6 cellular contexts compared by ENCODE assay signal in genomic region chr1:109091196-109092193, GRCh38. TPM values are rescaled to one million over a fixed set of nuclear protein-coding genes. Genes with fewer than 3 reads are reported as not detected.
DNase-seq lines count a peak whose midpoint lies in the region; ATAC-seq and TF ChIP-seq lines count a peak whose summit lies in the region.

No MANE protein-coding gene starts in this region.

- H3K9me3 Mint-ChIP-seq in H9 = no peaks in the 10 kb centered on the region; a peak in 1 of 5 replicates

- H2AFZ ChIP-seq in H9 (ENCODE audit: low read length) = peak overlapping the region; percentile 84

- no peak overlapping the region for H3T11ph ChIP-seq in H9 (ENCODE audit: low read length)

- no peak for ATAC-seq in T-helper 17 cell

- H3K4me3 ChIP-seq in BJ (ENCODE audit: low read depth, low read length) = peak overlapping the region; percentile 86

- H4K20me1 ChIP-seq in H9 (ENCODE audit: control insufficient read depth, insufficient read depth, insufficient read length) = no peaks in the 10 kb centered on the region

- no peak overlapping the region for H4K5ac ChIP-seq in H9 (ENCODE audit: insufficient read length, low read depth, low read length)

- no peak overlapping the region for H2BK12ac ChIP-seq in H9 (ENCODE audit: insufficient read length, low read depth, low read length)

- H3K4me3 Mint-ChIP-seq in H9 (peak overlapping the region; percentile 91 to 92), T-helper 17 cell (peak overlapping the region; percentile 98)

- no peak overlapping the region for H2BK5ac ChIP-seq in H9 (ENCODE audit: insufficient read length, low read length)

- no peaks in the 10 kb centered on the region; the same call in 1 of the 2 replicates for H3K27me3 Mint-ChIP-seq in H9 (ENCODE audit: low read depth)
- H3K27me3 Mint-ChIP-seq in T-helper 17 cell = no peaks in the 10 kb centered on the region

- H3K23ac ChIP-seq in H9 (ENCODE audit: insufficient read length, low read depth, low read length) = no peak overlapping the region

- H3K36me3 ChIP-seq in BJ (ENCODE audit: control insufficient read depth, insufficient read depth, low read length) = no peaks in the 10 kb centered on the region

- no peak overlapping the region for H2AK5ac ChIP-seq in H9 (ENCODE audit: insufficient read length, low read length)

- 0 out of 2 replicates have a peak, but pooled peaks cover 2% of the 10 kb centered on the region for H3K79me2 ChIP-seq in H9 (ENCODE audit: insufficient read depth, low read length)

- POLR2A ChIA-PET in BJ (lab: Charles Lee) = interaction anchor here (0.6 to 1.2 kb wide), 4 partner anchors 8 to 581 kb away, joined by 3 to 5 read pairs (median 4); partner anchors contain the start of gene WDR47

- no peak overlapping the region for H2BK15ac ChIP-seq in H9 (ENCODE audit: low read depth, low read length)

- H3K18ac ChIP-seq in H9 (ENCODE audit: insufficient read length, low read depth, low read length) = no peak overlapping the region

- H2BK120ac ChIP-seq in H9 (ENCODE audit: low read depth, low read length, poor library complexity, severe bottlenecking) = no peak overlapping the region

- H3K36me3 Mint-ChIP-seq in H9 (ENCODE audit: insufficient read depth in 1 of 3, low read depth in 3 of 3) (peaks cover 0 to 17% (median 13%) of the 10 kb centered on the region in 3 experiments; a peak in 5 of 7 replicates), T-helper 17 cell (ENCODE audit: low read depth) (no peaks in the 10 kb centered on the region)

- no peak overlapping the region for H2BK20ac ChIP-seq in H9 (ENCODE audit: low read depth, low read length, poor library complexity, severe bottlenecking)

- DNase-seq in BJ (ENCODE audit: low read depth) (no peak), H9 (no peak), T-helper 17 cell (no peak), iris pigment epithelial cell (ENCODE audit: low read depth) (peak; percentile 68), AG08396 (ENCODE audit: low spot score) (no peak), UCSD-AML1 (lab: John Stamatoyannopoulos, UW; ENCODE audit: unreplicated experiment) (no peak)

- TF ChIP-seq CTCF in BJ (IDR thresholded peaks at IDR 0.05; ENCODE audit: insufficient read depth, low read depth, low read length) (no peak), H9 (conservative IDR thresholded peaks at IDR 0.05) (no peak)

- H3K27ac ChIP-seq in H9 (ENCODE audit: insufficient read length, low read depth, low read length) = peak overlapping the region; percentile 1

- no peak overlapping the region for H4K8ac ChIP-seq in H9 (replicated peaks; ENCODE audit: insufficient read length, low read depth, low read length)

- peak overlapping the region; percentile 42 for H3K4me2 ChIP-seq in H9 (ENCODE audit: insufficient read depth, insufficient read length, low read length)

- H3K79me1 ChIP-seq in H9 (ENCODE audit: insufficient read depth, low read depth, low read length, poor library complexity, severe bottlenecking) = no peaks in the 10 kb centered on the region

- H3K27me3 ChIP-seq in BJ (ENCODE audit: control insufficient read depth, insufficient read depth, low read length) = no peaks in the 10 kb centered on the region
- no peaks in the 10 kb centered on the region for H3K27me3 ChIP-seq in H9 (ENCODE audit: insufficient read depth, low read length)

- H3K9me3 ChIP-seq in H9 (ENCODE audit: control insufficient read depth, low read depth, low read length) (no peaks in the 10 kb centered on the region), T-helper 17 cell (ENCODE audit: control insufficient read depth, low read length, poor library complexity, severe bottlenecking) (no peaks in the 10 kb centered on the region)

- peak overlapping the region; percentile 82 for H3K9ac ChIP-seq in H9 (ENCODE audit: extremely low read depth, insufficient read length, low read length)

- no peaks in the 10 kb centered on the region for H3K4me1 ChIP-seq in H9 (ENCODE audit: insufficient read depth, low read length)

- H3K56ac ChIP-seq in H9 (ENCODE audit: insufficient read length, low read depth, low read length) = no peak overlapping the region

- no peak overlapping the region for H4K91ac ChIP-seq in H9 (ENCODE audit: insufficient read length, low read depth, low read length)

- WGBS in H9 (ENCODE audit: extremely low coverage, insufficient read length, low lambda C conversion rate) = no CpG with 5 or more reads among the region's 13 CpGs

- CTCF ChIA-PET in BJ (lab: Yijun Ruan, JAX) = interaction anchor here (0.9 to 2.3 kb wide), 6 partner anchors 9 to 63 kb away, joined by 3 to 13 read pairs (median 4); a partner anchor contains a TSS

- H3K4ac ChIP-seq in H9 (ENCODE audit: low read depth, low read length) = no peak overlapping the region

- H3K14ac ChIP-seq in H9 (ENCODE audit: insufficient read depth, low read length) = no peak overlapping the region

- H3K27ac Mint-ChIP-seq in H9 (peak overlapping the region; percentile 94 to 96 (median 95)), T-helper 17 cell (peak overlapping the region; percentile 98)

- H3K4me1 Mint-ChIP-seq in H9 (peaks cover 20 to 24% of the 10 kb centered on the region in 2 experiments), T-helper 17 cell (peaks cover 24% of the 10 kb centered on the region)

- H3K23me2 ChIP-seq in H9 (ENCODE audit: insufficient read length, low read depth, low read length, poor library complexity, severe bottlenecking) = peaks cover 6% of the 10 kb centered on the region

RNA-seq across cellular contexts. Expression of gene TMEM167B, which starts 0.9 kb away (rescaled TPM):
- 31.0 and 48.8 TPM in 2 replicates for polyA plus RNA-seq in BJ (2011; rRNA removed)
- polyA minus RNA-seq in BJ (2011; rRNA and poly(A)+ RNA removed) = 8.7 and 9.9 TPM in 2 replicates
- 13.9 and 15.7 TPM in 2 replicates for total RNA-seq in H9 (2021)
- total RNA-seq in T-helper 17 cell = 10 to 100 TPM; 63.4 to 70.8 TPM

RNA-seq across cellular contexts. Expression of gene TAF13, which starts 15.7 kb away (rescaled TPM):
- polyA plus RNA-seq in BJ (2011; rRNA removed) = 14.7 and 63.7 TPM in 2 replicates
- polyA minus RNA-seq in BJ (2011; rRNA and poly(A)+ RNA removed) = 12.1 and 15.4 TPM in 2 replicates
- total RNA-seq in H9 (2021) (47.8 and 50.9 TPM in 2 replicates), T-helper 17 cell (10 to 100 TPM; 24.3 to 32.9 TPM)

RNA-seq across cellular contexts. Expression of gene ELAPOR1, which starts 22.4 kb away (rescaled TPM):
- 1.1 and 2.3 TPM in 2 replicates for polyA plus RNA-seq in BJ (2011; rRNA removed)
- 0.77 and 1.1 TPM in 2 replicates for polyA minus RNA-seq in BJ (2011; rRNA and poly(A)+ RNA removed)
- total RNA-seq in H9 (2021) (0.55 and 1.1 TPM in 2 replicates), T-helper 17 cell (10 to 100 TPM; 27.8 to 30.6 TPM)

RNA-seq across cellular contexts. Expression of gene WDR47, which starts 49.6 kb away (rescaled TPM):
- polyA plus RNA-seq in BJ (2011; rRNA removed) = 7.3 and 12.8 TPM in 2 replicates
- 5.8 and 6.4 TPM in 2 replicates for polyA minus RNA-seq in BJ (2011; rRNA and poly(A)+ RNA removed)
- total RNA-seq in H9 (2021) (4.1 and 6.6 TPM in 2 replicates), T-helper 17 cell (10 to 100 TPM; 13.2 to 19.0 TPM)

Comparison
In these comparisons a context has a peak if more than half of its experiments do, and no peak if none do; other contexts are left out.
1. RNA of gene ELAPOR1, which starts 22.4 kb away (total RNA-seq): 27.8 to 30.6 TPM in T-helper 17 cell; 0.55 to 1.1 TPM in H9; every median in the first group is over 10 times any median in the second.